In genomic region chr1:3311711-3312110, GRCh38 we compare ENCODE assay signal across 28 cellular contexts.
"Had no signal": no experiment of that assay in that cellular context is flagged by ENCODE, and none has a peak within 500 bp of the region (broad histone marks: within the 10 kb centered on the region; RNA-seq: fewer than 3 reads in every experiment).

No MANE protein-coding gene starts in this region.

- H3K27ac ChIP-seq: gastrocnemius medialis, VCaP had no signal

- FAIRE-seq: keratinocyte, TTC549 had no signal

- DNase-seq: activated CD4-positive, alpha-beta T cell treated with anti-CD3 and anti-CD28 coated beads for 4 hours; activated CD4-positive, alpha-beta T cell treated with anti-CD3 and anti-CD28 coated beads, Interleukin-2, amount 50 U/mL, for 4 hours; activated naive CD4-positive, alpha-beta T cell; activated T-cell treated with anti-CD3 and anti-CD28 coated beads for 4 hours; activated T-cell treated with anti-CD3 and anti-CD28 coated beads, Interleukin-2, amount 50 U/mL, for 72 hours; central memory CD4-positive, alpha-beta T cell; dermis blood vessel endothelial cell; effector CD4-positive, alpha-beta T cell; gastrocnemius medialis; hippocampal formation; left colon; midbrain; naive thymus-derived CD4-positive, alpha-beta T cell; occipital lobe; posterior cingulate gyrus; stimulated activated CD4-positive, alpha-beta T cell treated with anti-CD3 and anti-CD28 coated beads, Interleukin-12 subunit alpha, Interleukin-12 subunit beta, amount 100 ng/mL, for 4 hours; stimulated activated CD4-positive, alpha-beta T cell treated with anti-CD3 and anti-CD28 coated beads, Interleukin-4, amount 100 ng/mL, for 1 hour; stimulated activated naive CD8-positive, alpha-beta T cell treated with anti-CD3 and anti-CD28 coated beads, Interleukin-15, Interleukin-2, amounts not matched to agents 100 U/mL and 50 U/mL, for 24 hours; testis; upper lobe of left lung had no signal

- ATAC-seq: activated T-cell treated with anti-CD3 and anti-CD28 coated beads, Interleukin-2, amount 50 U/mL, for 72 hours; gastrocnemius medialis; left colon; naive thymus-derived CD4-positive, alpha-beta T cell; stimulated activated naive CD8-positive, alpha-beta T cell treated with anti-CD3 and anti-CD28 coated beads, Interleukin-15, Interleukin-2, amounts not matched to agents 100 U/mL and 50 U/mL, for 24 hours had no signal

- H3K9me3 ChIP-seq: adrenal gland, breast epithelium, esophagus muscularis mucosa, gastrocnemius medialis, testis, upper lobe of left lung had no signal

- H3K4me3 ChIP-seq: adrenal gland, breast epithelium, esophagus muscularis mucosa, gastrocnemius medialis, skin epidermis, testis, upper lobe of left lung had no signal

- H3K27me3 ChIP-seq: adrenal gland, testis, upper lobe of left lung had no signal

- H3K36me3 ChIP-seq: adrenal gland, breast epithelium, esophagus muscularis mucosa, gastrocnemius medialis, upper lobe of left lung had no signal

- H3K36me3 Mint-ChIP-seq: activated naive CD8-positive, alpha-beta T cell; naive thymus-derived CD4-positive, alpha-beta T cell had no signal

- H3K27ac Mint-ChIP-seq: activated naive CD8-positive, alpha-beta T cell; activated T-cell treated with anti-CD3 and anti-CD28 coated beads, Interleukin-2, amount 50 U/mL, for 72 hours; naive thymus-derived CD4-positive, alpha-beta T cell had no signal

- H3K4me3 Mint-ChIP-seq: activated naive CD8-positive, alpha-beta T cell; activated T-cell treated with anti-CD3 and anti-CD28 coated beads, Interleukin-2, amount 50 U/mL, for 72 hours; naive thymus-derived CD4-positive, alpha-beta T cell had no signal
